ENCODE assay signal across 12 cellular contexts in genomic region chr3:115052906-115053305, GRCh38.
"Had no signal": no experiment of that assay in that cellular context is flagged by ENCODE, and none has a peak within 500 bp of the region (broad histone marks: within the 10 kb centered on the region; RNA-seq: fewer than 3 reads in every experiment).

No MANE protein-coding gene starts in this region.

- DNase-seq: activated CD4-positive, alpha-beta T cell treated with anti-CD3 and anti-CD28 coated beads, Interleukin-2, amount 50 U/mL, for 4 hours; activated CD4-positive, CD25-positive, alpha-beta regulatory T cell treated with anti-CD3 and anti-CD28 coated beads, Interleukin-2, amount 50 U/mL, for 72 hours; activated T-cell treated with anti-CD3 and anti-CD28 coated beads, Interleukin-2, amount 50 U/mL, for 1 hour; amygdala; gastrocnemius medialis; left ventricle myocardium inferior; mesenchymal stem cell; stimulated activated CD4-positive, alpha-beta T cell treated with anti-CD3 and anti-CD28 coated beads, Interleukin-2, amount 100 ng/mL, for 48 hours; stimulated activated naive CD4-positive, alpha-beta T cell treated with Interleukin-2 at 50 U/mL for 16 hours; T-helper 9 cell; upper lobe of right lung had no signal

- H3K27ac ChIP-seq: gastrocnemius medialis, left ventricle myocardium inferior, suprapubic skin, upper lobe of right lung had no signal

- ATAC-seq: gastrocnemius medialis, upper lobe of right lung had no signal
